ENCODE assay signal across 20 cellular contexts in the genomic region with DNA sequence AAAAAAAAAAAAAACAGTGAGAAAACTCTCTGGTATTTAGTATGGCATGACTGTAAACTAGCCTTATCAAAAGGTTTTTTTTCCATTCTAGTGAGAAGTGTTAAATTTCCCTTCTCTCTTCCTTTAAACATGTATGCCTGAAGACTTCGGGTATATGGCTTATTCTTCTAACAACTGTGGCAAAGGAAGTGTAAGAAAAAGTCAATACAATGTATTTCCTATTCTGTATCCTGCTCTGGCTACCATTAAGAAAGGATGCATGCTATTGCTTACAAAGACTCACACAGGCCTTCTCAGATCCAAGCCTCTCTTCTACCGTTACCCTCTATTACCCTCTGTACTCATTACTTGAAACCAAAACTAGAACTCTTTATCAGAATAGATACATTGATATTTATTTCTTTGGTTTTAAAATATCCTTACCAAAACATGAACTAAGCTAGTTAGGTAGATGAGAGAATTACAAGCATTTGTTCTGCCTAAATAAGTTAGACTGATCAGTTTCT. TPM values are rescaled to one million over a fixed set of nuclear protein-coding genes. Genes with fewer than 3 reads are reported as not detected.
DNase-seq lines count a peak whose midpoint lies in the region; ATAC-seq, FAIRE-seq and TF ChIP-seq lines count a peak whose summit lies in the region.
"Had no signal": no experiment of that assay in that cellular context is flagged by ENCODE, and none has a peak within 500 bp of the region (broad histone marks: within the 10 kb centered on the region; RNA-seq: fewer than 3 reads in every experiment).

No MANE protein-coding gene starts in this region.

- dilution Hi-C loops in endothelial cell of umbilical vein (cut with MboI; ENCODE audit: extremely low pct_ligation_motif_present, low sequenced_read_pairs): no loop called here

- no peaks in the 10 kb centered on the region for H3K27me3 ChIP-seq in endothelial cell of umbilical vein (ENCODE audit: control insufficient read depth in 2 of 2, insufficient read depth in 2 of 2, low read length in 2 of 2)
- H3K27me3 ChIP-seq: BE2C, body of pancreas had no signal

- CTCF ChIA-PET in endothelial cell of umbilical vein (lab: Charles Lee): no interaction called here

- H3K79me2 ChIP-seq in endothelial cell of umbilical vein (ENCODE audit: control insufficient read depth, insufficient read depth, low read length): peaks cover 62% of the 10 kb centered on the region

- no peak overlapping the region for H2AFZ ChIP-seq in endothelial cell of umbilical vein (ENCODE audit: low read depth, low read length)

- TF ChIP-seq CTCF in endothelial cell of umbilical vein (IDR thresholded peaks at IDR 0.05; ENCODE audit: extremely low read depth in 1 of 2, insufficient read depth in 1 of 2, low read depth in 1 of 2, low read length in 2 of 2): no peak

- DNase-seq in endothelial cell of umbilical vein (ENCODE audit: low read depth, low spot score): peak; percentile 64
- no peak for DNase-seq in SKM-1 (lab: John Stamatoyannopoulos, UW; ENCODE audit: unreplicated experiment)
- no peak for DNase-seq in NCI-H146 (lab: John Stamatoyannopoulos, UW)
- no peak for DNase-seq in NCI-H446 treated with DMSO at 0.1 percent for 48 hours (lab: John Stamatoyannopoulos, UW)
- DNase-seq: activated naive CD4-positive, alpha-beta T cell; BE2C; body of pancreas; DMS 273 treated with DMSO at 0.1 percent for 48 hours; head of caudate nucleus; lower lobe of right lung; naive B cell; NCI-H1048 had no signal

- ATAC-seq in GM18517 (IDR thresholded peaks at IDR 0.05; ENCODE audit: unreplicated experiment): peak; percentile 70
- ATAC-seq in GM21515 (IDR thresholded peaks at IDR 0.05; ENCODE audit: unreplicated experiment): peak; percentile 64
- ATAC-seq in HG03575 (IDR thresholded peaks at IDR 0.05; ENCODE audit: extremely low read depth, insufficient number of reproducible peaks, low FRiP score, unreplicated experiment): peak; percentile 43
- ATAC-seq: body of pancreas; lower lobe of right lung; stimulated activated effector memory CD8-positive, alpha-beta T cell treated with anti-CD3 and anti-CD28 coated beads, Interleukin-12 subunit alpha, Interleukin-12 subunit beta, amount 100 ng/mL, for 72 hours; WTC11 had no signal

- intact Hi-C loops in endothelial cell of umbilical vein (cut with micrococcal nuclease): loop anchor here (1.0 kb wide), 1 partner anchor 8 kb away; the partner anchor contains the start of genes CEPT1 and DRAM2

- no peaks in the 10 kb centered on the region for H3K9me3 ChIP-seq in endothelial cell of umbilical vein (replicated peaks; ENCODE audit: control insufficient read depth, insufficient read depth, low read length)
- H3K9me3 ChIP-seq: BE2C, body of pancreas, HAP-1, lower lobe of right lung had no signal

- BruUV-seq in endothelial cell of umbilical vein (replicated peaks; lab: Mats Ljungman, UMichigan): no TSS peak

- no peak overlapping the region for H3K4me2 ChIP-seq in endothelial cell of umbilical vein (ENCODE audit: insufficient read depth, low read length)
- H3K4me2 ChIP-seq: smooth muscle cell had no signal

- peaks cover 2% of the 10 kb centered on the region for H4K20me1 ChIP-seq in endothelial cell of umbilical vein (replicated peaks; ENCODE audit: control insufficient read depth, extremely low read depth, insufficient read depth, low read length)

- no peak overlapping the region for H3K9ac ChIP-seq in endothelial cell of umbilical vein (replicated peaks; ENCODE audit: extremely low read depth, insufficient read depth, low read length)

- no peaks in the 10 kb centered on the region for H3K9me1 ChIP-seq in endothelial cell of umbilical vein (replicated peaks; ENCODE audit: control insufficient read depth, extremely low read depth, insufficient read depth, low read length)

- no peak for TF ChIP-seq POLR2A in endothelial cell of umbilical vein (IDR thresholded peaks at IDR 0.05; ENCODE audit: low read depth, low read length)

- H3K36me3 ChIP-seq in endothelial cell of umbilical vein (ENCODE audit: control insufficient read depth in 2 of 2, extremely low read depth in 1 of 2, insufficient read depth in 2 of 2, low read length in 2 of 2): peaks cover 8% of the 10 kb centered on the region in 2 experiments

- no peak for FAIRE-seq in endothelial cell of umbilical vein (lab: Jason Lieb, UNC)

- H3K27ac ChIP-seq in endothelial cell of umbilical vein (ENCODE audit: insufficient read depth, low read depth, low read length): no peak overlapping the region
- H3K27ac ChIP-seq: body of pancreas, lower lobe of right lung, RWPE1 had no signal

- H3K4me3 ChIP-seq in endothelial cell of umbilical vein (replicated peaks in 1 of 3; ENCODE audit: insufficient read depth in 1 of 3, low read depth in 1 of 3, low read length in 3 of 3): no peak overlapping the region
- H3K4me3 ChIP-seq: body of pancreas, HAP-1, lower lobe of right lung, smooth muscle cell had no signal

- peaks cover 3% of the 10 kb centered on the region for H3K4me1 ChIP-seq in endothelial cell of umbilical vein (ENCODE audit: control insufficient read depth, extremely low read depth, insufficient read depth, low read length)
- H3K4me1 ChIP-seq: BE2C had no signal

- POLR2A ChIA-PET in endothelial cell of umbilical vein (lab: Charles Lee): no interaction called here

TF ChIP-seq in endothelial cell of umbilical vein, 7 proteins besides CTCF, POLR2A, EP300 and RAD21:
- no peak for TF ChIP-seq JUN (IDR thresholded peaks at IDR 0.05; ENCODE audit: borderline replicate concordance, insufficient read depth, insufficient read length, low read depth)
- no peak for TF ChIP-seq MAX (IDR thresholded peaks at IDR 0.05; ENCODE audit: insufficient read depth, insufficient read length)
- TF ChIP-seq FOS (IDR thresholded peaks at IDR 0.05; ENCODE audit: borderline replicate concordance, insufficient read depth, low read length): no peak
- TF ChIP-seq EZH2 (IDR thresholded peaks at IDR 0.05; ENCODE audit: borderline replicate concordance, low read depth, low read length, severe bottlenecking): no peak
- no peak for TF ChIP-seq POLR2AphosphoS5 (IDR thresholded peaks at IDR 0.05; ENCODE audit: insufficient read depth, low read depth, low read length)
- no peak for TF ChIP-seq MYC (IDR thresholded peaks at IDR 0.05; ENCODE audit: low read depth, low read length)
- TF ChIP-seq GATA2 (IDR thresholded peaks at IDR 0.05; ENCODE audit: insufficient read depth, insufficient read length, low read depth, low read length): no peak

RNA-seq across cellular contexts. Expression of gene CEPT1, which starts 8.4 kb away (rescaled TPM):
- 27.9 and 29.1 TPM in 2 replicates for total RNA-seq in endothelial cell of umbilical vein
- 13.6 and 14.3 TPM in 2 replicates for polyA plus RNA-seq in endothelial cell of umbilical vein
- polyA plus RNA-seq in endothelial cell of umbilical vein (2011; cell fraction: cytosol; rRNA removed): 10.6 and 11.2 TPM in 2 replicates
- 23.0 and 29.0 TPM in 2 replicates for polyA plus RNA-seq in endothelial cell of umbilical vein (2011; cell fraction: nucleus; rRNA removed)
- 16.5 and 23.2 TPM in 2 replicates for polyA plus RNA-seq in endothelial cell of umbilical vein (2012)
- 31.4 and 34.9 TPM in 2 replicates for polyA minus RNA-seq in endothelial cell of umbilical vein
- polyA minus RNA-seq in endothelial cell of umbilical vein (2011; cell fraction: cytosol; rRNA and poly(A)+ RNA removed): 25.1 TPM
- polyA minus RNA-seq in endothelial cell of umbilical vein (2011; cell fraction: nucleus; rRNA and poly(A)+ RNA removed): 28.9 and 36.7 TPM in 2 replicates

RNA-seq across cellular contexts. Expression of gene DRAM2, which starts 8.5 kb away (rescaled TPM):
- 21.7 and 24.5 TPM in 2 replicates for total RNA-seq in endothelial cell of umbilical vein
- polyA plus RNA-seq in endothelial cell of umbilical vein: 45.2 and 55.9 TPM in 2 replicates
- 36.5 and 36.6 TPM in 2 replicates for polyA plus RNA-seq in endothelial cell of umbilical vein (2011; cell fraction: cytosol; rRNA removed)
- 41.1 and 44.8 TPM in 2 replicates for polyA plus RNA-seq in endothelial cell of umbilical vein (2011; cell fraction: nucleus; rRNA removed)
- 42.3 and 43.8 TPM in 2 replicates for polyA plus RNA-seq in endothelial cell of umbilical vein (2012)
- polyA minus RNA-seq in endothelial cell of umbilical vein: 44.3 and 48.7 TPM in 2 replicates
- polyA minus RNA-seq in endothelial cell of umbilical vein (2011; cell fraction: cytosol; rRNA and poly(A)+ RNA removed): 38.3 TPM
- polyA minus RNA-seq in endothelial cell of umbilical vein (2011; cell fraction: nucleus; rRNA and poly(A)+ RNA removed): 28.6 and 29.5 TPM in 2 replicates

RNA-seq across cellular contexts. Expression of gene DENND2D, which starts 52.0 kb away (rescaled TPM):
- total RNA-seq in endothelial cell of umbilical vein: 0.42 and 1.00 TPM in 2 replicates
- polyA plus RNA-seq in endothelial cell of umbilical vein: 0.30 and 0.41 TPM in 2 replicates
- polyA plus RNA-seq in endothelial cell of umbilical vein (2011; cell fraction: cytosol; rRNA removed): 0.21 TPM in 2 replicates
- polyA plus RNA-seq in endothelial cell of umbilical vein (2011; cell fraction: nucleus; rRNA removed): 0.46 and 0.53 TPM in 2 replicates
- polyA plus RNA-seq in endothelial cell of umbilical vein (2012): 0.99 and 1.3 TPM in 2 replicates
- 0.47 and 0.97 TPM in 2 replicates for polyA minus RNA-seq in endothelial cell of umbilical vein
- 4.6 TPM for polyA minus RNA-seq in endothelial cell of umbilical vein (2011; cell fraction: cytosol; rRNA and poly(A)+ RNA removed)
- polyA minus RNA-seq in endothelial cell of umbilical vein (2011; cell fraction: nucleus; rRNA and poly(A)+ RNA removed): 0.38 and 0.67 TPM in 2 replicates
